Comparison of ENCODE assay signal across 22 cellular contexts in genomic region chr4:166198921-166199320, GRCh38.
"Had no signal": no experiment of that assay in that cellular context is flagged by ENCODE, and none has a peak within 500 bp of the region (broad histone marks: within the 10 kb centered on the region; RNA-seq: fewer than 3 reads in every experiment).

No MANE protein-coding gene starts in this region.

- H3K4me1 ChIP-seq: body of pancreas, left ventricle myocardium inferior, spleen, upper lobe of right lung had no signal

- DNase-seq: activated CD4-positive, alpha-beta T cell treated with anti-CD3 and anti-CD28 coated beads, Interleukin-2, amount 10 ng/mL, durations not matched to agents 24 days and 14 days; activated CD8-positive, alpha-beta T cell treated with anti-CD3 and anti-CD28 coated beads for 36 hours; activated naive CD4-positive, alpha-beta T cell treated with Interleukin-2 at 50 U/mL for 16 hours; activated naive CD8-positive, alpha-beta T cell treated with anti-CD3 and anti-CD28 coated beads, Interleukin-2, amount 10 ng/mL, durations not matched to agents 7 days and 5 days; activated T-cell treated with anti-CD3 and anti-CD28 coated beads, Interleukin-2, amount 50 U/mL, for 24 hours; amygdala; body of pancreas; dermis blood vessel endothelial cell; effector memory CD8-positive, alpha-beta T cell; foreskin melanocyte; glutamatergic neuron; hypothalamus; left ventricle myocardium inferior; naive thymus-derived CD4-positive, alpha-beta T cell; spleen; stimulated activated CD4-positive, alpha-beta T cell treated with anti-CD3 and anti-CD28 coated beads, Interleukin-4, amount 100 ng/mL, for 4 hours; T-cell; upper lobe of right lung had no signal

- H3K9me3 ChIP-seq: body of pancreas, left ventricle myocardium inferior, neutrophil, thoracic aorta, upper lobe of right lung had no signal

- H3K4me3 ChIP-seq: body of pancreas, left ventricle myocardium inferior, spleen, thoracic aorta, upper lobe of right lung had no signal

- H3K27ac ChIP-seq: body of pancreas, epithelial cell of prostate, left ventricle myocardium inferior, neutrophil, spleen, thoracic aorta, upper lobe of right lung had no signal

- ATAC-seq: activated CD8-positive, alpha-beta T cell treated with anti-CD3 and anti-CD28 coated beads for 36 hours; body of pancreas; effector memory CD8-positive, alpha-beta T cell; naive thymus-derived CD4-positive, alpha-beta T cell; stimulated activated memory B cell treated with anti-CD40 and anti-IgM and Interleukin-4, amounts not matched to agents 10 μg/mL and 1 μg/mL and 100 μg/mL, for 72 hours; T-cell; upper lobe of right lung had no signal

- H3K36me3 ChIP-seq: left ventricle myocardium inferior, neutrophil, spleen, thoracic aorta, upper lobe of right lung had no signal

- H3K27me3 ChIP-seq: body of pancreas, neutrophil, spleen, upper lobe of right lung had no signal
